Comparison of ENCODE assay signal across 6 cellular contexts in the genomic region with DNA sequence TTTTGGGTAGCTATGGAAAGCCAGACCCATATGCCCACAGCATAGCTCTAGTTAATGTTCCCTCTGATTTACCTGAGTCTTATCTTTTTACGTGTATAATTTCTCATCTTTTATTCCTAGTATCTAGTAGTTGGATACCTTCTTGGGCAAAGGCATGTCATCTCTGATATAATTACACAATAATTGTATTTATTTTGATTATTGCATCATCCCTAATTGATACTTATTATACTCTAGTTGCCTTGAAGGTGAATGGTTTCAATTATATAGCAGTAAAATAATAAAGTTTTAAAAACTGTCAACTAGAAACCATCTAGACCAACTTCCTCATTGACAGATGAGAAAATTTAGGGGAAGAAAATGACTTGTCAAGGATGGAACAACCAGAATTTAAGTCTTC.
"Had no signal": no experiment of that assay in that cellular context is flagged by ENCODE, and none has a peak within 500 bp of the region (broad histone marks: within the 10 kb centered on the region; RNA-seq: fewer than 3 reads in every experiment).

No MANE protein-coding gene starts in this region.

- H3K4me1 Mint-ChIP-seq: IgD-negative memory B cell had no signal

- FAIRE-seq: HTR-8/SVneo had no signal

- H3K4me2 ChIP-seq: KMS-11 had no signal

- H3K9ac ChIP-seq: KMS-11 had no signal

- H3K4me3 Mint-ChIP-seq: IgD-negative memory B cell had no signal

- DNase-seq: KBM-7, KG1 had no signal

- H3K27me3 Mint-ChIP-seq: IgD-negative memory B cell had no signal

- H3K27ac ChIP-seq: HL-60, KMS-11 had no signal
